11 cellular contexts compared by ENCODE assay signal in the genomic region with DNA sequence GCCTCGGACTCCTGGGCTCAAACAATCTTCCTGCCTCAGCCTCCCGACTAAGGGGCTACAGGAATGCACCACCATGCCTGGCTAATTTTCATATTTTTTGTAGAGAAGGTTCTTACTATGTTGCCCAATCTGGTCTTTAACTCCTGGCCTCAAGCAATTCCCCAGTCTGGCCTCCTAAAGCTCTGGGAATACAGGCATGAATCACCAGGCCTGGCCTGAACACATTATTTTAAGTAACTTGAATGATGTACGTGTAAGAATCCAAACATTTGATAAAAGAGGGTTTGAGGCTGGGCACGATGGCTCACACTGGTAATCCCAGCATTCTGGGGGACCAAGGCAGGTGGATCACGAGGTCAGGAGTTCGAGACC. TPM values are rescaled to one million over a fixed set of nuclear protein-coding genes. Genes with fewer than 3 reads are reported as not detected.
A peak's percentile ranks its signal among the peaks of the same experiment; 100 is the strongest.
DNase-seq lines count a peak whose midpoint lies in the region; ATAC-seq, FAIRE-seq and TF ChIP-seq lines count a peak whose summit lies in the region.
"Had no signal": no experiment of that assay in that cellular context is flagged by ENCODE, and none has a peak within 500 bp of the region (broad histone marks: within the 10 kb centered on the region; RNA-seq: fewer than 3 reads in every experiment).

No MANE protein-coding gene starts in this region.

- H3K4me3 ChIP-seq in astrocyte (ENCODE audit: insufficient read depth, low read depth, low read length) (no peak overlapping the region), skeletal muscle cell (ENCODE audit: low read depth, low read length) (no peak overlapping the region)
- H3K4me3 ChIP-seq: pancreas had no signal

- ATAC-seq in GM21717 (IDR thresholded peaks at IDR 0.05; ENCODE audit: unreplicated experiment) (no peak), HG02571 (IDR thresholded peaks at IDR 0.05; ENCODE audit: unreplicated experiment) (no peak), GM18519 (IDR thresholded peaks at IDR 0.05; ENCODE audit: low FRiP score, unreplicated experiment) (no peak)

- no peak overlapping the region for H3K27ac ChIP-seq in astrocyte (ENCODE audit: low read depth, low read length)
- H3K27ac ChIP-seq: pancreas had no signal

- peaks cover 1% of the 10 kb centered on the region for H3K27me3 Mint-ChIP-seq in astrocyte (ENCODE audit: low read depth, unreplicated experiment)

- peaks cover 2% of the 10 kb centered on the region for H3K36me3 Mint-ChIP-seq in astrocyte (ENCODE audit: low read depth, unreplicated experiment)
- H3K36me3 Mint-ChIP-seq: activated CD8-positive, alpha-beta memory T cell treated with anti-CD3 and anti-CD28 coated beads, Interleukin-2, amount 10 ng/mL, durations not matched to agents 7 days and 5 days had no signal

- H3K9me3 Mint-ChIP-seq in astrocyte (ENCODE audit: unreplicated experiment): peaks cover 7% of the 10 kb centered on the region
- H3K9me3 Mint-ChIP-seq: activated T-helper 17 cell treated with anti-CD3 and anti-CD28 coated beads, Interleukin-2, amount 50 U/mL, for 72 hours had no signal

- no peaks in the 10 kb centered on the region for H4K20me1 ChIP-seq in astrocyte (ENCODE audit: insufficient read depth, low read length)

- DNase-seq in astrocyte (ENCODE audit: low read depth) (peak; percentile 69), fibroblast of the conjunctiva (ENCODE audit: low read depth) (peak; percentile 18), skeletal muscle cell (ENCODE audit: low read depth) (peak; percentile 58), ecto neural progenitor cell (ENCODE audit: low spot score) (no peak)

- H3K79me2 ChIP-seq in astrocyte (ENCODE audit: insufficient read depth, low read length): no peaks in the 10 kb centered on the region

- no peak overlapping the region for H3K4me3 Mint-ChIP-seq in astrocyte (ENCODE audit: unreplicated experiment)
- H3K4me3 Mint-ChIP-seq: activated CD8-positive, alpha-beta memory T cell treated with anti-CD3 and anti-CD28 coated beads, Interleukin-2, amount 10 ng/mL, durations not matched to agents 7 days and 5 days; activated T-helper 17 cell treated with anti-CD3 and anti-CD28 coated beads, Interleukin-2, amount 50 U/mL, for 72 hours had no signal

- H3K9ac ChIP-seq in astrocyte (ENCODE audit: low read length): no peak overlapping the region

- FAIRE-seq in G401.6 (lab: Jason Lieb, UNC): peak; percentile 72
- no peak for FAIRE-seq in astrocyte (lab: Jason Lieb, UNC)

- peaks cover 14% of the 10 kb centered on the region for H3K4me1 ChIP-seq in astrocyte (ENCODE audit: insufficient read depth, low read length)

- H3K27ac Mint-ChIP-seq in astrocyte (ENCODE audit: unreplicated experiment): peak overlapping the region; percentile 66
- H3K27ac Mint-ChIP-seq: activated CD8-positive, alpha-beta memory T cell treated with anti-CD3 and anti-CD28 coated beads, Interleukin-2, amount 10 ng/mL, durations not matched to agents 7 days and 5 days; activated T-helper 17 cell treated with anti-CD3 and anti-CD28 coated beads, Interleukin-2, amount 50 U/mL, for 72 hours had no signal

- no peak overlapping the region for H2AFZ ChIP-seq in astrocyte (ENCODE audit: low read depth, low read length)

- H3K4me2 ChIP-seq in astrocyte (ENCODE audit: low read length): no peak overlapping the region

- H3K27me3 ChIP-seq in astrocyte (ENCODE audit: insufficient read depth, low read length): peaks cover 3% of the 10 kb centered on the region

- H3K9me3 ChIP-seq in astrocyte (ENCODE audit: insufficient read depth, low read depth, low read length): no peaks in the 10 kb centered on the region
- H3K9me3 ChIP-seq: pancreas had no signal

- no peak for TF ChIP-seq CTCF in astrocyte (IDR thresholded peaks at IDR 0.05; ENCODE audit: insufficient read depth, low read depth, low read length)

- peaks cover 33% of the 10 kb centered on the region for H3K4me1 Mint-ChIP-seq in astrocyte (ENCODE audit: low read depth, unreplicated experiment)

- no peaks in the 10 kb centered on the region for H3K36me3 ChIP-seq in astrocyte (ENCODE audit: insufficient read depth, low read length)
- H3K36me3 ChIP-seq: pancreas had no signal

RNA-seq across cellular contexts. Expression of a gene that starts 13.0 kb away (rescaled TPM):
- 45.4 and 50.6 TPM in 2 replicates for total RNA-seq in astrocyte
- total RNA-seq: activated T-helper 17 cell treated with anti-CD3 and anti-CD28 coated beads, Interleukin-2, amount 50 U/mL, for 72 hours had no signal
